ENCODE assay signal across 8 cellular contexts in the genomic region with DNA sequence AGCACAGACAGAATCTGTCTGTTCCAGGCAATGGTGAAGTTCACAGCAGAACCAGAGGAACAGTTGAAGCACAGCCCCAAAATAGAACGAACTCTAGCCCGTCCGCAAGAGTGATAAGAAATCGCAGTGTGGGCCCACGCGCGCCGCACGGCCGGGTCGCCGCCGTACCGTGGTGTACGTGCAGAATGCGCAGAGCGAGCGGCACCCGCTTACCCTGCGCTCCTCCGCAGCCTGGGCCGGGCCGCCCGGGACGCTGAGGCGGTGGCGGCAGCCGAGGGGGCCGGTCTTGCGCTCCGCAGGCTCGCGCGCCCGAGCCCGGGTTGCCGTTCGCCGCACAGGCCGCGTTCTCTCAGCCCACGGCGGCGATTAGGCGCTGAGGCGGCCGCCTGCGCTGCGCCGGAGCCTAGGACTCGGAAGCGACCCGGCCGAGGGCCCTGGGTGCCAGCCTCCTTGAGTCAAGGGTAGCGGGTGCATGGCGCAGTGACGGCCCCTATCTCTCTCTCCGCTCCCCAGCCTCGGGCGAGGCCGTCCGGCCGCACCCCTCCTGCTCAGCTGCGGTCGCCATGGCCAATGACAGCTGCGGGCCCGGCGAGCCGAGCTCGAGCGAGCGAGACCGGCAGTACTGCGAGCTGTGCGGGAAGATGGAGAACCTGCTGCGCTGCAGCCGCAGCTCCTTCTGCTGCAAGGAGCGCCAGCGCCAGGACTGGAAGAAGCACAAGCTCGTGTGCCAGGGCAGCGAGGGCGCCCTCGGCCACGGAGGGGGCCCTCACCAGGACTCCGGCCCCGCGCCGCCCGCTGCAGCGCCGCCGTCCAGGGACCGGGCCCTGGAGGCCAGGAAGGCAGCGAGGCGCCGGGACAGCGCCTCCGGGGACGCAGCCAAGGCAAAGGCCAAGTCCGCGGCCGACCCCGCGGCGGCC. TPM values are rescaled to one million over a fixed set of nuclear protein-coding genes. Genes with fewer than 3 reads are reported as not detected.
DNase-seq lines count a peak whose midpoint lies in the region; ATAC-seq and TF ChIP-seq lines count a peak whose summit lies in the region.

No MANE protein-coding gene starts in this region.

- peaks cover 33% of the 10 kb centered on the region for H3K4me1 ChIP-seq in CD8-positive, alpha-beta T cell (ENCODE audit: insufficient read depth, low read length)
- peaks cover 11% of the 10 kb centered on the region for H3K4me1 ChIP-seq in IMR-90 (ENCODE audit: control insufficient read depth, insufficient read depth, low read length)
- peaks cover 8% of the 10 kb centered on the region for H3K4me1 ChIP-seq in right cardiac atrium (ENCODE audit: control insufficient read depth, insufficient read depth, low read length)
- peaks cover 40% of the 10 kb centered on the region for H3K4me1 ChIP-seq in vagina

- peak overlapping the region; percentile 89 for H2BK5ac ChIP-seq in IMR-90 (ENCODE audit: low read depth, low read length, poor library complexity, severe bottlenecking)

- no peaks in the 10 kb centered on the region for H3K27me3 ChIP-seq in CD8-positive, alpha-beta T cell (ENCODE audit: insufficient read depth, low read length)
- H3K27me3 ChIP-seq in IMR-90 (ENCODE audit: control insufficient read depth, insufficient read depth, low read length): no peaks in the 10 kb centered on the region
- H3K27me3 ChIP-seq in right cardiac atrium (ENCODE audit: control insufficient read depth, insufficient read depth): no peaks in the 10 kb centered on the region
- no peaks in the 10 kb centered on the region for H3K27me3 ChIP-seq in vagina

- in situ Hi-C loops in IMR-90 (cut with MboI; ENCODE audit: low sequenced_read_pairs): no loop called here

- no peak overlapping the region for H2BK20ac ChIP-seq in IMR-90 (ENCODE audit: low read depth, low read length)

- peaks cover 9% of the 10 kb centered on the region for H3K36me3 ChIP-seq in CD8-positive, alpha-beta T cell (ENCODE audit: insufficient read depth, low read length)
- peaks cover 13% of the 10 kb centered on the region for H3K36me3 ChIP-seq in IMR-90 (ENCODE audit: control insufficient read depth, insufficient read depth, low read length)
- peaks cover 0 to 15% of the 10 kb centered on the region in 2 donors for H3K36me3 ChIP-seq in vagina

- peak overlapping the region; percentile 81 for H3K4ac ChIP-seq in IMR-90 (ENCODE audit: low read depth, low read length)

- peak overlapping the region; percentile 72 for H4K91ac ChIP-seq in IMR-90 (ENCODE audit: insufficient read depth, low read depth, low read length)

- H3K27ac Mint-ChIP-seq in CD8-positive, alpha-beta T cell: peak overlapping the region; percentile 96
- peak overlapping the region; percentile 89 for H3K27ac Mint-ChIP-seq in T-helper 17 cell

- H4K8ac ChIP-seq in IMR-90 (ENCODE audit: low read depth in 2 of 2, low read length in 2 of 2): peak overlapping the region; percentile 63 to 85

- no peaks in the 10 kb centered on the region for H3K27me3 Mint-ChIP-seq in CD8-positive, alpha-beta T cell (ENCODE audit: low read depth)
- H3K27me3 Mint-ChIP-seq in T-helper 17 cell: no peaks in the 10 kb centered on the region

- H3K9me3 Mint-ChIP-seq in CD8-positive, alpha-beta T cell: no peaks in the 10 kb centered on the region

- peak overlapping the region; percentile 1; the same call in 1 of the 2 replicates for H2BK120ac ChIP-seq in IMR-90 (ENCODE audit: low read depth, low read length)

- WGBS in IMR-90 (ENCODE audit: extremely low coverage in 2 of 2, insufficient read length in 1 of 2), 2 experiments: 1% methylated on average over 68 of the region's 105 CpGs; no CpG with 5 or more reads in 1 of the 2 experiments
- WGBS in right cardiac atrium: under 1% methylated on average over 105 of the region's 105 CpGs

- peak overlapping the region; percentile 81 for H3K23ac ChIP-seq in IMR-90 (ENCODE audit: low read depth, low read length)

- H3K18ac ChIP-seq in IMR-90 (ENCODE audit: low read depth, low read length): peak overlapping the region; percentile 90

- H3K9me3 ChIP-seq in CD8-positive, alpha-beta T cell (ENCODE audit: low read length): no peaks in the 10 kb centered on the region
- H3K9me3 ChIP-seq in IMR-90 (ENCODE audit: control insufficient read depth, insufficient read depth, low read length) (no peaks in the 10 kb centered on the region), T-helper 17 cell (ENCODE audit: control insufficient read depth, low read length, poor library complexity, severe bottlenecking) (no peaks in the 10 kb centered on the region), right cardiac atrium (ENCODE audit: control insufficient read depth, low read length) (no peaks in the 10 kb centered on the region), vagina (no peaks in the 10 kb centered on the region)

- peak overlapping the region; percentile 85 for H2AK9ac ChIP-seq in IMR-90 (replicated peaks; ENCODE audit: low read depth, low read length, poor library complexity)

- H2AK5ac ChIP-seq in IMR-90 (ENCODE audit: low read depth, low read length): peak overlapping the region; percentile 66; the same call in 1 of the 2 replicates

- peak overlapping the region; percentile 51 for H3K27ac ChIP-seq in CD8-positive, alpha-beta T cell (ENCODE audit: low read depth, low read length)
- H3K27ac ChIP-seq in IMR-90 (ENCODE audit: insufficient read depth, low read length): peak overlapping the region; percentile 76
- peak overlapping the region; percentile 87 for H3K27ac ChIP-seq in right cardiac atrium (ENCODE audit: low read length)
- H3K27ac ChIP-seq in vagina: peak overlapping the region; percentile 93

- peak overlapping the region; percentile 99 for H3K4me2 ChIP-seq in IMR-90 (ENCODE audit: low read depth, low read length)

- H3K36me3 Mint-ChIP-seq in CD8-positive, alpha-beta T cell: peaks cover 29% of the 10 kb centered on the region
- H3K36me3 Mint-ChIP-seq in T-helper 17 cell (ENCODE audit: low read depth): peaks cover 3% of the 10 kb centered on the region

- TF ChIP-seq RAD21 in IMR-90 (IDR thresholded peaks at IDR 0.05; ENCODE audit: low read length): no peak

- POLR2A ChIA-PET in CD8-positive, alpha-beta T cell (lab: Charles Lee): interaction anchor here (0.9 to 3.0 kb wide), 13 partner anchors 8 to 295 kb away, joined by 3 to 20 read pairs (median 6); a partner anchor contains a TSS
- POLR2A ChIA-PET in IMR-90 (lab: Charles Lee; ENCODE audit: unreplicated experiment): no interaction called here

- dilution Hi-C loops in IMR-90 (cut with HindIII; ENCODE audit: low sequenced_read_pairs, unreplicated experiment): no loop called here

- H3K4me3 Mint-ChIP-seq in CD8-positive, alpha-beta T cell: peak overlapping the region; percentile 93
- peak overlapping the region; percentile 95 for H3K4me3 Mint-ChIP-seq in T-helper 17 cell

- no peak for TF ChIP-seq CTCF in CD8-positive, alpha-beta T cell (IDR thresholded peaks at IDR 0.05)
- TF ChIP-seq CTCF in IMR-90 (conservative IDR thresholded peaks at IDR 0.05; ENCODE audit: low read depth, low read length): no peak
- TF ChIP-seq CTCF in vagina (IDR thresholded peaks at IDR 0.05): no peak

- peaks cover 21 to 38% of the 10 kb centered on the region in 2 experiments for H3K79me1 ChIP-seq in IMR-90 (ENCODE audit: low read depth in 1 of 2, low read length in 2 of 2)

- H3K56ac ChIP-seq in IMR-90 (ENCODE audit: extremely low read depth, insufficient read depth, low read length): peak overlapping the region; percentile 58

- TF ChIP-seq POLR2A in IMR-90 (IDR thresholded peaks at IDR 0.05; ENCODE audit: low read depth, low read length): no peak; the same call in 1 of the 2 replicates
- TF ChIP-seq POLR2A in vagina (IDR thresholded peaks at IDR 0.05): no peak

- H3K14ac ChIP-seq in IMR-90 (replicated peaks; ENCODE audit: low read depth, low read length): peak overlapping the region; percentile 82

- H3K4me1 Mint-ChIP-seq in CD8-positive, alpha-beta T cell (ENCODE audit: low read depth): peaks cover 50% of the 10 kb centered on the region
- H3K4me1 Mint-ChIP-seq in T-helper 17 cell: peaks cover 34% of the 10 kb centered on the region

- H2BK15ac ChIP-seq in IMR-90 (ENCODE audit: low read depth, low read length): no peak overlapping the region

- peak overlapping the region; percentile 87; the same call in 1 of the 2 replicates for H4K5ac ChIP-seq in IMR-90 (ENCODE audit: low read depth, low read length)

- H3K9ac ChIP-seq in IMR-90 (ENCODE audit: low read depth, low read length): peak overlapping the region; percentile 97

- H3K4me3 ChIP-seq in CD8-positive, alpha-beta T cell (ENCODE audit: low read depth, low read length): peak overlapping the region; percentile 77
- H3K4me3 ChIP-seq in IMR-90 (ENCODE audit: insufficient read depth, low read depth, low read length) (peak overlapping the region; percentile 62), right cardiac atrium (ENCODE audit: low read length) (peak overlapping the region; percentile 70), vagina (peak overlapping the region; percentile 54 to 60)

- DNase-seq in CD8-positive, alpha-beta T cell: peak; percentile 29 to 84 (median 58)
- DNase-seq in IMR-90 (peak; percentile 67), T-helper 17 cell (peak; percentile 48 to 52 (median 51)), amygdala (lab: John Stamatoyannopoulos, UW) (peak in 45 of 56 donors; percentile 14 to 81 (median 60)), right cardiac atrium (peak; percentile 76 to 91 (median 90)), putamen (ENCODE audit: low spot score) (peak; percentile 71), vagina (ENCODE audit: extremely low spot score in 2 of 2) (no peak)

- H2AFZ ChIP-seq in IMR-90 (replicated peaks; ENCODE audit: low read length, poor library complexity): peak overlapping the region; percentile 92

- H3K9me1 ChIP-seq in IMR-90 (ENCODE audit: insufficient read depth, low read length): peaks cover 16% of the 10 kb centered on the region

- CTCF ChIA-PET in CD8-positive, alpha-beta T cell (lab: Charles Lee): interaction anchor here (0.7 to 3.7 kb wide), 6 partner anchors 17 to 89 kb away, joined by 3 to 19 read pairs (median 6); no protein-coding TSS in a partner anchor
- CTCF ChIA-PET in IMR-90 (lab: Yijun Ruan, JAX): no interaction called here

- no TSS peak for BruUV-seq in IMR-90 (replicated peaks; lab: Mats Ljungman, UMichigan)

- peaks cover 7% of the 10 kb centered on the region; the same call in 1 of the 2 replicates for H4K20me1 ChIP-seq in IMR-90 (ENCODE audit: insufficient read depth, low read length)

- intact Hi-C loops in CD8-positive, alpha-beta T cell (cut with DNase I, micrococcal nuclease): loop anchor here in 1 of 2 experiments (1.0 kb wide), 1 partner anchor 83 kb away; a partner anchor contains a TSS
- intact Hi-C loops in IMR-90 (cut with micrococcal nuclease): loop anchor here (2.0 to 10.0 kb wide), 2 partner anchors 33 to 49 kb away; a partner anchor contains a TSS
- intact Hi-C loops in right cardiac atrium (cut with DNase I): no loop called here
- intact Hi-C loops in vagina (cut with DNase I): no loop called here

- ATAC-seq in CD8-positive, alpha-beta T cell: peak; percentile 41
- ATAC-seq in GM21423 (IDR thresholded peaks at IDR 0.05; ENCODE audit: unreplicated experiment) (peak; percentile 38), IMR-90 (ENCODE audit: low read depth) (peak; percentile 71), T-helper 17 cell (peak; percentile 62), right cardiac atrium (peak; percentile 80 to 81)

RNA-seq across cellular contexts. Expression of a gene that starts 20.5 kb away (rescaled TPM):
- 10 to 100 TPM; 21.1 to 22.3 TPM for total RNA-seq in CD8-positive, alpha-beta T cell
- total RNA-seq in IMR-90 (2012; rRNA removed): 18.6 and 25.5 TPM in 2 replicates
- polyA plus RNA-seq in IMR-90 (2012; rRNA removed): 18.8 and 21.5 TPM in 2 replicates
- polyA plus RNA-seq in IMR-90 (2012; cell fraction: cytosol; rRNA removed): 10.0 and 14.8 TPM in 2 replicates
- polyA plus RNA-seq in IMR-90 (2012; cell fraction: nucleus; rRNA removed; ENCODE audit: low replicate concordance): 56.1 and 58.7 TPM in 2 replicates
- total RNA-seq in T-helper 17 cell: 10 to 100 TPM; 26.0 to 29.8 TPM
- 10 to 100 TPM; 13.7 to 18.8 (median 17.0) TPM for total RNA-seq in right cardiac atrium
- 10.7 TPM for polyA plus RNA-seq in right cardiac atrium
- total RNA-seq in vagina: 24.1 TPM

RNA-seq across cellular contexts. Expression of a gene that starts 24.4 kb away (rescaled TPM):
- 1 to 10 TPM; 1.8 to 2.0 TPM for total RNA-seq in CD8-positive, alpha-beta T cell
- total RNA-seq in IMR-90 (2012; rRNA removed) (1.3 and 1.4 TPM in 2 replicates), T-helper 17 cell (1 to 10 TPM; 2.0 to 3.3 TPM), right cardiac atrium (1 to 10 TPM in 3 of 4 donors, under 1 TPM in 1; 0.96 to 4.7 (median 2.1) TPM), vagina (12.3 TPM)
- polyA plus RNA-seq in IMR-90 (2012; rRNA removed) (3.8 and 5.1 TPM in 2 replicates), right cardiac atrium (6.9 TPM)
- 1.8 and 5.9 TPM in 2 replicates for polyA plus RNA-seq in IMR-90 (2012; cell fraction: cytosol; rRNA removed)
- 1.3 and 2.6 TPM in 2 replicates for polyA plus RNA-seq in IMR-90 (2012; cell fraction: nucleus; rRNA removed; ENCODE audit: low replicate concordance)

RNA-seq across cellular contexts. Expression of a gene that starts 32.8 kb away (rescaled TPM):
- 1 to 10 TPM; 2.7 to 4.4 TPM for total RNA-seq in CD8-positive, alpha-beta T cell
- total RNA-seq in IMR-90 (2012; rRNA removed) (15.0 and 18.3 TPM in 2 replicates), T-helper 17 cell (1 to 10 TPM; 3.6 to 4.1 TPM), right cardiac atrium (1 to 10 TPM; 3.6 to 6.4 (median 5.2) TPM), vagina (7.9 TPM)
- polyA plus RNA-seq in IMR-90 (2012; rRNA removed) (10.4 and 11.1 TPM in 2 replicates), right cardiac atrium (4.0 TPM)
- polyA plus RNA-seq in IMR-90 (2012; cell fraction: cytosol; rRNA removed): 11.1 and 12.0 TPM in 2 replicates
- polyA plus RNA-seq in IMR-90 (2012; cell fraction: nucleus; rRNA removed; ENCODE audit: low replicate concordance): 6.0 and 6.9 TPM in 2 replicates

Comparison
In these comparisons a context has a peak if more than half of its experiments do, and no peak if none do; other contexts are left out.
1. DNase-seq: peak in CD8-positive, alpha-beta T cell (7 of 7), IMR-90 (single experiment), T-helper 17 cell (3 of 3), amygdala (45 of 56), right cardiac atrium (3 of 3) and putamen (single experiment); none in vagina (0 of 2).
2. Peak in every context shown above with its lines, with median percentiles within 50 percentile points of each other: ATAC-seq, H3K27ac ChIP-seq and H3K4me3 ChIP-seq.